In the genomic region with DNA sequence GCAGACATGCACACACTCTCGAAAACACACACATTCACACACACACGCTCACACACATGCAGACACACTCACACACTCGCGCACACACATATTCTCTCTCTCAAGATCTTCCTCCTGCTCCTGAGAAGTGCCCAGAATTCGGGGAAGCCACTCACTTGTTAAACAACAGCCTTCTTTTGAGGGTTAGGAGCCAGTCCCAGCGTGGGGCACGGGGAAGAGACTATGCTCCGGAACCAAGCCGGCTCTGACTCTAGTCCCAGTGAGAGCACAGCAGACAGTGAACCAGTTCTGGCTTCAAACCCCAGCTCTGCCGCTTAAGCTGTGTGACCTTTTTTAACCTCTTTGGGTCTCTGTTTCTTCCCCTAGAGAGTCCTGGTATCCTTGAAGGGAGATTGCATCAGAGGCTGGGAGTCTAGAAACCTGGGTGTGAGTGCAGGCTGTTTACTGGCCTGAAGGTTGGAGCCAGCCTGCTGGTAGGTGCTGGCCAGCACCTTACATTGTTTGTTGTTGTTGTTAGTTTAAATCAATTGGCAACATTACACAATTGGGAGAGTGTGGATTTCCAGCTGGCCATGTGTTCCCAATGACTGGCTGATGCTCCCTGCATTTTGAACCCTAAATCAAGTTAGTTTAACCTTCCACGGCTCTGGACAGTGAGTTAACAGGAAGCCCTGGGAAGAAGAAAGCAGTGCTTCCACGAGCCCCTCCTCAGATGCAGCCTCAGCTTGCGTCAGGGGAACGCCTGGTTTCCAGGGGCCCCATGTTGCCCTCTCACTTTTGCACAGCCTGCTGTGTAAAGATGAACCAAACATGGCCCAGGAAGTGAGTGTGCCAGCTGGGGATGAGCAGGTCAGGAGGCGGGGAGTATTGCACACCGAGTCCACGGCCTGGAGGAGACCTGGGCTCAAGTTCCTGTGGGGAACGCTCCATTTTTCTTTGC, we compare ENCODE assay signal across 1 cellular context.
TF ChIP-seq lines count a peak whose summit lies in the region.

No MANE protein-coding gene starts in this region.

TF ChIP-seq in SK-N-SH, 30 proteins besides CTCF, POLR2A, EP300 and RAD21 (continued from another document):
- TF ChIP-seq, protein P1, sequence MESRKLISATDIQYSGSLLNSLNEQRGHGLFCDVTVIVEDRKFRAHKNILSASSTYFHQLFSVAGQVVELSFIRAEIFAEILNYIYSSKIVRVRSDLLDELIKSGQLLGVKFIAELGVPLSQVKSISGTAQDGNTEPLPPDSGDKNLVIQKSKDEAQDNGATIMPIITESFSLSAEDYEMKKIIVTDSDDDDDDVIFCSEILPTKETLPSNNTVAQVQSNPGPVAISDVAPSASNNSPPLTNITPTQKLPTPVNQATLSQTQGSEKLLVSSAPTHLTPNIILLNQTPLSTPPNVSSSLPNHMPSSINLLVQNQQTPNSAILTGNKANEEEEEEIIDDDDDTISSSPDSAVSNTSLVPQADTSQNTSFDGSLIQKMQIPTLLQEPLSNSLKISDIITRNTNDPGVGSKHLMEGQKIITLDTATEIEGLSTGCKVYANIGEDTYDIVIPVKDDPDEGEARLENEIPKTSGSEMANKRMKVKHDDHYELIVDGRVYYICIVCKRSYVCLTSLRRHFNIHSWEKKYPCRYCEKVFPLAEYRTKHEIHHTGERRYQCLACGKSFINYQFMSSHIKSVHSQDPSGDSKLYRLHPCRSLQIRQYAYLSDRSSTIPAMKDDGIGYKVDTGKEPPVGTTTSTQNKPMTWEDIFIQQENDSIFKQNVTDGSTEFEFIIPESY (IDR thresholded peaks at IDR 0.05; ENCODE audit: borderline replicate concordance, low read depth): no peak
- no peak for TF ChIP-seq FOXM1 (IDR thresholded peaks at IDR 0.05; ENCODE audit: low read depth)
- TF ChIP-seq GABPA (IDR thresholded peaks at IDR 0.05; ENCODE audit: low read depth): no peak
- TF ChIP-seq RXRA (IDR thresholded peaks at IDR 0.05; ENCODE audit: borderline replicate concordance, low read depth): no peak
- TF ChIP-seq JUND (IDR thresholded peaks at IDR 0.05): no peak
